In the genomic region with DNA sequence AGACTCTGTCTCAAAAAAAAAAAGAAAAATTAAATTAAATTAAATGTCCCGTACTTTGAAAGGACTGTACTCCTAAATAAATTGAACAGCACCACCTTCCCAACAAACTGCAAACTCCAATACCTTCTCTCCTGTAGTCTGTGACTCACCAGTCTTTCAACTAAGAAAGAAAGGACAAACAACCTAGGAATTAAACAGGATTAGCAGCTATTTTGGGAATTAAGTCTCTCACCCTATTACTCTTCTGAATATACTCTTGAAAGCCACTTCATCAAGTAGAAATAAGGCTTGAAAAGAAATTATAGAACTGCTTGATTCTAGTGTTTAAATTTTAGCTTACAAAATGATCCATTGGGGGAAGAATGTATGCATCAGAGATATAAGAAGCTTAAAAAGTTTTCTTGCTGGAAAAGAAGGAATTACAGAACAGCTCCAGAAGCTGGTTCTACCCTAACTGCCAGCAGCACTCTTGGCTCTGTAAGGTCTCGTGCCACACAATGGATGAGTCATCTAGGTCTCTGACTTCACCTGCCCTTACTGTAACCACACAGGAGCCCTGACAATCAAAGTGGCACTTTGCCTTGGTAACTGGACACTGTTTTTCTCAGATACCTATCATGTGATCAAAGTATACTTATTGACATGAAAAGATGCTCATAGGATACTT, we compare ENCODE assay signal across 8 cellular contexts. TPM values are rescaled to one million over a fixed set of nuclear protein-coding genes. Genes with fewer than 3 reads are reported as not detected.
DNase-seq lines count a peak whose midpoint lies in the region; ATAC-seq and TF ChIP-seq lines count a peak whose summit lies in the region.

No MANE protein-coding gene starts in this region.

- H2AFZ ChIP-seq in GM23338 (no peak overlapping the region), mesenchymal stem cell (ENCODE audit: low read depth, low read length) (no peak overlapping the region)

- H3K4me3 ChIP-seq in BLaER1: no peak overlapping the region
- H3K4me3 ChIP-seq in GM23338: no peak overlapping the region
- no peak overlapping the region for H3K4me3 ChIP-seq in mesenchymal stem cell (ENCODE audit: insufficient read depth in 1 of 2, low read depth in 1 of 2, low read length in 2 of 2)
- H3K4me3 ChIP-seq in coronary artery: no peak overlapping the region

- no peaks in the 10 kb centered on the region for H3K79me1 ChIP-seq in mesenchymal stem cell (replicated peaks; ENCODE audit: low read length, poor library complexity, severe bottlenecking)

- H3K4me1 ChIP-seq in BLaER1 (peaks cover 54% of the 10 kb centered on the region), GM23338 (ENCODE audit: insufficient read depth) (peaks cover 15% of the 10 kb centered on the region), mesenchymal stem cell (ENCODE audit: control insufficient read depth, insufficient read depth, low read depth, low read length) (peaks cover 6% of the 10 kb centered on the region)

- H3K27ac ChIP-seq in BLaER1 (no peak overlapping the region), GM23338 (ENCODE audit: low read depth) (no peak overlapping the region), mesenchymal stem cell (ENCODE audit: low read length, poor library complexity, severe bottlenecking) (no peak overlapping the region), coronary artery (no peak overlapping the region)

- no peaks in the 10 kb centered on the region for H3K36me3 ChIP-seq in BLaER1
- no peaks in the 10 kb centered on the region for H3K36me3 ChIP-seq in GM23338 (ENCODE audit: insufficient read depth)
- peaks cover 0 to 17% of the 10 kb centered on the region in 2 experiments for H3K36me3 ChIP-seq in mesenchymal stem cell (ENCODE audit: control insufficient read depth in 1 of 2, insufficient read depth in 2 of 2, low read depth in 1 of 2, low read length in 2 of 2)

- no peaks in the 10 kb centered on the region for H3K9me2 ChIP-seq in GM23338 (ENCODE audit: insufficient read depth)

- H2BK5ac ChIP-seq in mesenchymal stem cell (ENCODE audit: low read depth, low read length, poor library complexity, severe bottlenecking): no peak overlapping the region

- no peak overlapping the region for H3K14ac ChIP-seq in mesenchymal stem cell (ENCODE audit: low read length in 2 of 2)

- CTCF ChIA-PET in activated naive CD4-positive, alpha-beta T cell treated with anti-CD3 and anti-CD28 coated beads for 36 hours (lab: Charles Lee): interaction anchor here (0.5 to 0.9 kb wide), 5 partner anchors 38 to 544 kb away, joined by 3 to 5 read pairs (median 3); a partner anchor contains a TSS

- H2AK5ac ChIP-seq in mesenchymal stem cell (ENCODE audit: low read length, severe bottlenecking): no peak overlapping the region

- H3K27ac Mint-ChIP-seq in GM23338: peak overlapping the region; percentile 31; the same call in 1 of the 2 replicates
- H3K27ac Mint-ChIP-seq in activated naive CD4-positive, alpha-beta T cell treated with anti-CD3 and anti-CD28 coated beads for 36 hours: no peak overlapping the region

- DNase-seq in GM23338 (ENCODE audit: low spot score) (peak; percentile 26), NCI-H524 treated with DMSO at 0.1 percent for 48 hours (lab: John Stamatoyannopoulos, UW) (peak; percentile 61), mesenchymal stem cell (peak; percentile 69), amygdala (lab: John Stamatoyannopoulos, UW) (no peak), coronary artery (ENCODE audit: low spot score) (no peak)
- peak; percentile 70 for DNase-seq in activated naive CD4-positive, alpha-beta T cell treated with anti-CD3 and anti-CD28 coated beads for 36 hours

- H2BK12ac ChIP-seq in mesenchymal stem cell (ENCODE audit: low read length in 2 of 2): no peak overlapping the region

- H3F3A ChIP-seq in GM23338 (replicated peaks; ENCODE audit: low read depth): no peaks in the 10 kb centered on the region

- no peak overlapping the region for H3K4ac ChIP-seq in mesenchymal stem cell (ENCODE audit: low read depth in 1 of 2, low read length in 2 of 2)

- H3K9me3 Mint-ChIP-seq in GM23338: no peaks in the 10 kb centered on the region; the same call in 2 of the 3 replicates
- no peaks in the 10 kb centered on the region for H3K9me3 Mint-ChIP-seq in activated naive CD4-positive, alpha-beta T cell treated with anti-CD3 and anti-CD28 coated beads for 36 hours

- intact Hi-C loops in activated naive CD4-positive, alpha-beta T cell treated with anti-CD3 and anti-CD28 coated beads for 36 hours (cut with micrococcal nuclease): loop anchor here (5.0 to 10.0 kb wide), 5 partner anchors 218 to 803 kb away; a partner anchor contains a TSS

- H3K9ac ChIP-seq in BLaER1 (no peak overlapping the region), mesenchymal stem cell (ENCODE audit: low read length) (peak overlapping the region; percentile 33)

- 70% methylated on average over 2 of the region's 2 CpGs for WGBS in mesenchymal stem cell

- no peak overlapping the region for H3K4me3 Mint-ChIP-seq in GM23338
- peak overlapping the region; percentile 5 for H3K4me3 Mint-ChIP-seq in activated naive CD4-positive, alpha-beta T cell treated with anti-CD3 and anti-CD28 coated beads for 36 hours

- no peak overlapping the region for H3K18ac ChIP-seq in mesenchymal stem cell (ENCODE audit: low read depth in 1 of 2, low read length in 2 of 2)

- no peaks in the 10 kb centered on the region; the same call in 2 of the 3 replicates for H3K36me3 Mint-ChIP-seq in GM23338 (ENCODE audit: low read depth)
- no peaks in the 10 kb centered on the region for H3K36me3 Mint-ChIP-seq in activated naive CD4-positive, alpha-beta T cell treated with anti-CD3 and anti-CD28 coated beads for 36 hours (ENCODE audit: low read depth)

- H3K4me1 Mint-ChIP-seq in GM23338: peaks cover 13% of the 10 kb centered on the region
- H3K4me1 Mint-ChIP-seq in activated naive CD4-positive, alpha-beta T cell treated with anti-CD3 and anti-CD28 coated beads for 36 hours (ENCODE audit: low read depth): peaks cover 28% of the 10 kb centered on the region

- H3K4me2 ChIP-seq in BLaER1 (peak overlapping the region; percentile 77), GM23338 (no peak overlapping the region), mesenchymal stem cell (ENCODE audit: low read length, poor library complexity, severe bottlenecking) (no peak overlapping the region)

- no peak overlapping the region for H2BK120ac ChIP-seq in mesenchymal stem cell (ENCODE audit: low read depth, low read length)

- no peak overlapping the region for H3K23ac ChIP-seq in mesenchymal stem cell (ENCODE audit: low read length in 2 of 2)

- no peak overlapping the region for H4K8ac ChIP-seq in mesenchymal stem cell (ENCODE audit: low read length)

- no peaks in the 10 kb centered on the region for H4K20me1 ChIP-seq in BLaER1
- H4K20me1 ChIP-seq in GM23338 (replicated peaks; ENCODE audit: insufficient read depth): no peaks in the 10 kb centered on the region

- no peak for TF ChIP-seq CTCF in GM23338 (conservative IDR thresholded peaks at IDR 0.05; ENCODE audit: low read depth in 2 of 2)
- TF ChIP-seq CTCF in coronary artery (IDR thresholded peaks at IDR 0.05): no peak

- H3K27me3 ChIP-seq in BLaER1 (no peaks in the 10 kb centered on the region), GM23338 (ENCODE audit: insufficient read depth) (no peaks in the 10 kb centered on the region), mesenchymal stem cell (ENCODE audit: control insufficient read depth in 1 of 2, insufficient read depth in 1 of 2, low read length in 2 of 2) (no peaks in the 10 kb centered on the region)

- peaks cover 28% of the 10 kb centered on the region for H3K79me2 ChIP-seq in GM23338 (replicated peaks; ENCODE audit: insufficient read depth)

- ATAC-seq in GM23338: peak; percentile 16; the same call in 2 of the 3 replicates
- no peak for ATAC-seq in GM18870 (IDR thresholded peaks at IDR 0.05; ENCODE audit: unreplicated experiment)

- no peak overlapping the region for H2BK15ac ChIP-seq in mesenchymal stem cell (ENCODE audit: low read depth, poor library complexity, severe bottlenecking)

- H4K91ac ChIP-seq in mesenchymal stem cell (ENCODE audit: low read length): no peak overlapping the region

- peaks cover 6% of the 10 kb centered on the region for H3K27me3 Mint-ChIP-seq in GM23338 (ENCODE audit: insufficient read depth, low read depth, poor library complexity)
- H3K27me3 Mint-ChIP-seq in activated naive CD4-positive, alpha-beta T cell treated with anti-CD3 and anti-CD28 coated beads for 36 hours (ENCODE audit: low read depth): no peaks in the 10 kb centered on the region

- H3K9me3 ChIP-seq in BLaER1 (no peaks in the 10 kb centered on the region), mesenchymal stem cell (ENCODE audit: control insufficient read depth, low read length) (no peaks in the 10 kb centered on the region)

TF ChIP-seq in GM23338, 12 proteins besides CTCF, POLR2A, EP300 and RAD21 (continues in another document):
- TF ChIP-seq EZH2phosphoT487 (IDR thresholded peaks at IDR 0.05; ENCODE audit: unreplicated experiment): no peak
- TF ChIP-seq CREB1 (CRISPR knock-in tag; IDR thresholded peaks at IDR 0.05; ENCODE audit: low read depth): no peak

RNA-seq across cellular contexts. Expression of a gene that starts 57.0 kb away (rescaled TPM):
- total RNA-seq in GM23338 (2014; rRNA removed; shearing (Covaris generic)): 50.2 and 56.5 TPM in 2 replicates
- polyA plus RNA-seq in GM23338 (2016; fragmentation: Nextera tagmentation; extraction: Ambion mirVana): 42.7 and 45.4 TPM in 2 replicates
- 10 to 100 TPM; 32.6 to 33.6 TPM for total RNA-seq in activated naive CD4-positive, alpha-beta T cell treated with anti-CD3 and anti-CD28 coated beads for 36 hours
- polyA plus RNA-seq in mesenchymal stem cell (2013, experiment 1 of 2): 41.5 TPM
- 44.3 TPM for polyA plus RNA-seq in mesenchymal stem cell (2013, experiment 2 of 2)

RNA-seq across cellular contexts. Expression of a gene that starts 59.2 kb away (rescaled TPM):
- 26.3 and 29.6 TPM in 2 replicates for total RNA-seq in GM23338 (2014; rRNA removed; shearing (Covaris generic))
- polyA plus RNA-seq in GM23338 (2016; fragmentation: Nextera tagmentation; extraction: Ambion mirVana): 24.7 and 27.7 TPM in 2 replicates
- 10 to 100 TPM; 15.9 to 16.5 TPM for total RNA-seq in activated naive CD4-positive, alpha-beta T cell treated with anti-CD3 and anti-CD28 coated beads for 36 hours
- 78.9 TPM for polyA plus RNA-seq in mesenchymal stem cell (2013, experiment 1 of 2)
- polyA plus RNA-seq in mesenchymal stem cell (2013, experiment 2 of 2): 77.4 TPM

Comparison
In these comparisons a context has a peak if more than half of its experiments do, and no peak if none do; other contexts are left out.
1. DNase-seq: peak in GM23338 (single experiment), NCI-H524 treated with DMSO at 0.1 percent for 48 hours (single experiment), activated naive CD4-positive, alpha-beta T cell treated with anti-CD3 and anti-CD28 coated beads for 36 hours (single experiment) and mesenchymal stem cell (single experiment); none in amygdala (0 of 56) and coronary artery (single experiment).